In genomic region chr6:15431762-15432495, GRCh38 we compare ENCODE assay signal across 9 cellular contexts.
DNase-seq lines count a peak whose midpoint lies in the region; ATAC-seq, FAIRE-seq and TF ChIP-seq lines count a peak whose summit lies in the region.
"Had no signal": no experiment of that assay in that cellular context is flagged by ENCODE, and none has a peak within 500 bp of the region (broad histone marks: within the 10 kb centered on the region; RNA-seq: fewer than 3 reads in every experiment).

No MANE protein-coding gene starts in this region.

- no peaks in the 10 kb centered on the region for H3K36me3 ChIP-seq in HEK293 (ENCODE audit: control insufficient read depth in 2 of 2, insufficient read depth in 1 of 2, low read length in 2 of 2)
- H3K36me3 ChIP-seq in astrocyte (ENCODE audit: insufficient read depth, low read length), result no peaks in the 10 kb centered on the region
- H3K36me3 ChIP-seq in HepG2 (replicated peaks in 1 of 2; ENCODE audit: control insufficient read depth in 1 of 2, insufficient read depth in 2 of 2, low read length in 2 of 2), result no peaks in the 10 kb centered on the region

- H3K27ac Mint-ChIP-seq in astrocyte (ENCODE audit: unreplicated experiment), result peak overlapping the region; percentile 85

- H3K27ac ChIP-seq in A549 (peak overlapping the region in 1 of 2 experiments; percentile 27; a peak in 3 of 6 replicates), HEK293 (ENCODE audit: extremely low read depth, low read depth, low read length) (no peak overlapping the region; the same call in 1 of the 2 replicates), astrocyte (ENCODE audit: low read depth, low read length) (no peak overlapping the region), HepG2 (ENCODE audit: extremely low read length, insufficient read depth, low read length) (peak overlapping the region; percentile 33)

- H2AFZ ChIP-seq in astrocyte (ENCODE audit: low read depth, low read length) (no peak overlapping the region), HepG2 (ENCODE audit: low read length) (no peak overlapping the region)

- intact Hi-C loops in HepG2 (cut with micrococcal nuclease; ENCODE audit: unreplicated experiment), result loop anchor here (5.0 kb wide), 1 partner anchor 60 kb away; no protein-coding TSS in a partner anchor

- H3K79me2 ChIP-seq in astrocyte (ENCODE audit: insufficient read depth, low read length) (peaks cover 78% of the 10 kb centered on the region), HepG2 (ENCODE audit: insufficient read depth, low read length) (peaks cover 6% of the 10 kb centered on the region)

- CTCF ChIA-PET in A549 (lab: Yijun Ruan, JAX), result interaction anchor here (1.1 to 1.4 kb wide), 2 partner anchors 9 to 12 kb away, joined by 3 read pairs; no protein-coding TSS in a partner anchor
- CTCF ChIA-PET in HEK293 (lab: Yijun Ruan, JAX), result interaction anchor here (0.7 to 3.2 kb wide), 2 partner anchors 10 to 33 kb away, joined by 3 to 19 read pairs; no protein-coding TSS in a partner anchor
- CTCF ChIA-PET in HepG2 (lab: Yijun Ruan, JAX; ENCODE audit: low intra/inter-chr PET ratio, low total read pairs), result no interaction called here

- H3K4me3 ChIP-seq in A549 (no peak overlapping the region), HEK293 (ENCODE audit: low read depth, low read length) (no peak overlapping the region), astrocyte (ENCODE audit: insufficient read depth, low read depth, low read length) (no peak overlapping the region), HepG2 (replicated peaks in 1 of 3; ENCODE audit: insufficient read depth in 1 of 3, low read depth in 2 of 3, low read length in 3 of 3) (peak overlapping the region in 1 of 3 experiments; percentile 2; a peak in 1 of 6 replicates)

- H3K27me3 ChIP-seq in astrocyte (ENCODE audit: insufficient read depth, low read length) (no peaks in the 10 kb centered on the region), HepG2 (ENCODE audit: control insufficient read depth in 1 of 2, insufficient read depth in 2 of 2, low read length in 2 of 2) (no peaks in the 10 kb centered on the region)

- H3K27me3 Mint-ChIP-seq in astrocyte (ENCODE audit: low read depth, unreplicated experiment), result no peaks in the 10 kb centered on the region

- BruUV-seq in HepG2 (replicated peaks; lab: Mats Ljungman, UMichigan), result no TSS peak

- H3K9me3 Mint-ChIP-seq in astrocyte (ENCODE audit: unreplicated experiment), result no peaks in the 10 kb centered on the region

- WGBS in A549 (ENCODE audit: missing lambda C conversion rate), result 62% methylated on average over 10 of the region's 10 CpGs
- WGBS in HepG2 (ENCODE audit: low lambda C conversion rate), result 43% methylated on average over 10 of the region's 10 CpGs

- H4K20me1 ChIP-seq in astrocyte (ENCODE audit: insufficient read depth, low read length) (peaks cover 95% of the 10 kb centered on the region), HepG2 (ENCODE audit: insufficient read depth, low read length) (peaks cover 22% of the 10 kb centered on the region; the same call in 1 of the 2 replicates)

- in situ Hi-C loops in HepG2 (cut with HindIII; ENCODE audit: extremely low pct_ligation_motif_present, low pct_unique_long_range_greater_than_20kb), result no loop called here

- peaks cover 71% of the 10 kb centered on the region for H3K4me1 Mint-ChIP-seq in astrocyte (ENCODE audit: low read depth, unreplicated experiment)

- no peak for TF ChIP-seq EP300 in A549 (IDR thresholded peaks at IDR 0.05)
- TF ChIP-seq EP300 in HepG2 (IDR thresholded peaks at IDR 0.05; ENCODE audit: low read depth in 2 of 2, low read length in 2 of 2), result peak; percentile 35 to 76; a peak in 2 of 4 replicates
- peak; percentile 25; the same call in 1 of the 2 replicates for TF ChIP-seq EP300 in HepG2 (CRISPR knock-in tag; IDR thresholded peaks at IDR 0.05; ENCODE audit: borderline replicate concordance)

- TF ChIP-seq POLR2A in A549 (IDR thresholded peaks at IDR 0.05; ENCODE audit: low read length) (no peak), HepG2 (IDR thresholded peaks at IDR 0.05; ENCODE audit: insufficient read depth in 1 of 2, low read depth in 2 of 2, low read length in 2 of 2) (no peak)

- DNase-seq in A549 (ENCODE audit: low read depth in 1 of 2, low spot score in 1 of 2) (peak in 1 of 2 experiments; percentile 7), astrocyte (ENCODE audit: low read depth) (peak; percentile 74), HepG2 (ENCODE audit: low spot score) (peak; percentile 97), omental fat pad (ENCODE audit: low spot score) (no peak)
- DNase-seq in stimulated activated CD4-positive, alpha-beta T cell treated with anti-CD3 and anti-CD28 coated beads, Interleukin-4, amount 100 ng/mL, for 1 hour, result no peak
- DNase-seq: activated CD4-positive, CD25-positive, alpha-beta regulatory T cell treated with anti-CD3 and anti-CD28 coated beads, Interleukin-2, amount 50 U/mL, for 72 hours had no signal

- H3K4me1 ChIP-seq in A549 (peaks cover 25% of the 10 kb centered on the region; the same call in 2 of the 3 replicates), HEK293 (ENCODE audit: control insufficient read depth, insufficient read depth, low read length) (peaks cover 50% of the 10 kb centered on the region), astrocyte (ENCODE audit: insufficient read depth, low read length) (peaks cover 42% of the 10 kb centered on the region), HepG2 (ENCODE audit: insufficient read depth, low read length) (peaks cover 61% of the 10 kb centered on the region)

- ATAC-seq in A549 (peak; percentile 13 to 40; a peak in 1 of 6 replicates), HepG2 (peak; percentile 91), GM18909 (IDR thresholded peaks at IDR 0.05; ENCODE audit: poor library complexity, unreplicated experiment) (no peak), omental fat pad (ENCODE audit: low FRiP score) (no peak), HG02885 (IDR thresholded peaks at IDR 0.05; ENCODE audit: poor library complexity, unreplicated experiment) (no peak)

- FAIRE-seq in A549 (lab: Jason Lieb, UNC), result no peak
- no peak for FAIRE-seq in astrocyte (lab: Jason Lieb, UNC)
- peak; percentile 94 for FAIRE-seq in HepG2 (lab: Jason Lieb, UNC)

- H3K9ac ChIP-seq in astrocyte (ENCODE audit: low read length) (no peak overlapping the region), HepG2 (ENCODE audit: insufficient read depth, low read depth, low read length) (no peak overlapping the region)

- H3K4me2 ChIP-seq in A549 (peak overlapping the region; percentile 51), astrocyte (ENCODE audit: low read length) (peak overlapping the region; percentile 55), HepG2 (ENCODE audit: low read depth, low read length) (peak overlapping the region; percentile 66)

- TF ChIP-seq RAD21 in A549 (conservative IDR thresholded peaks at IDR 0.05 in 1 of 2, IDR thresholded peaks at IDR 0.05 in 1 of 2), result no peak
- TF ChIP-seq RAD21 in HepG2 (CRISPR knock-in tag; IDR thresholded peaks at IDR 0.05), result no peak

- POLR2A ChIA-PET in A549 (lab: Yijun Ruan, JAX), result no interaction called here
- POLR2A ChIA-PET in HEK293 (lab: Yijun Ruan, JAX), result interaction anchor here (1.4 kb wide), 2 partner anchors 9 to 10 kb away, joined by 3 to 5 read pairs; no protein-coding TSS in a partner anchor
- POLR2A ChIA-PET in HepG2 (lab: Yijun Ruan, JAX), result no interaction called here

- peaks cover 3% of the 10 kb centered on the region for H3K36me3 Mint-ChIP-seq in astrocyte (ENCODE audit: low read depth, unreplicated experiment)

- TF ChIP-seq CTCF in A549 (IDR thresholded peaks at IDR 0.05) (no peak), HEK293 (tag by site-specific recombination; IDR thresholded peaks at IDR 0.05) (no peak), astrocyte (IDR thresholded peaks at IDR 0.05; ENCODE audit: insufficient read depth, low read depth, low read length) (no peak), HepG2 (CRISPR knock-in tag; IDR thresholded peaks at IDR 0.05) (no peak), omental fat pad (IDR thresholded peaks at IDR 0.05) (no peak)

- H3K4me3 Mint-ChIP-seq in astrocyte (ENCODE audit: unreplicated experiment), result peak overlapping the region; percentile 50

- peaks cover 8% of the 10 kb centered on the region; the same call in 1 of the 3 replicates for H3K9me3 ChIP-seq in A549
- H3K9me3 ChIP-seq in HEK293 (ENCODE audit: control insufficient read depth, insufficient read depth, low read depth, low read length), result no peaks in the 10 kb centered on the region
- no peaks in the 10 kb centered on the region for H3K9me3 ChIP-seq in astrocyte (ENCODE audit: insufficient read depth, low read depth, low read length)
- no peaks in the 10 kb centered on the region; the same call in 1 of the 2 replicates for H3K9me3 ChIP-seq in HepG2 (ENCODE audit: low read length)

TF ChIP-seq in A549, 52 proteins besides CTCF, POLR2A, EP300 and RAD21:
- no peak for TF ChIP-seq GATA3 (IDR thresholded peaks at IDR 0.05; ENCODE audit: borderline replicate concordance)
- TF ChIP-seq HOXB5 (CRISPR knock-in tag; IDR thresholded peaks at IDR 0.05), result no peak
- no peak for TF ChIP-seq ESRRA (IDR thresholded peaks at IDR 0.05; ENCODE audit: borderline replicate concordance, low read length)
- TF ChIP-seq ZNF302 (CRISPR knock-in tag; IDR thresholded peaks at IDR 0.05), result no peak
- TF ChIP-seq PHF8 (IDR thresholded peaks at IDR 0.05; ENCODE audit: borderline replicate concordance, low read depth), result no peak
- TF ChIP-seq MYC (IDR thresholded peaks at IDR 0.05; ENCODE audit: borderline replicate concordance, low read length), result no peak

TF ChIP-seq in HEK293, 187 proteins besides CTCF, POLR2A, EP300 and RAD21 (continues in another document):
- TF ChIP-seq ZNF354C (tag by site-specific recombination; IDR thresholded peaks at IDR 0.05; ENCODE audit: borderline replicate concordance, low read depth) (no peak), KLF1 (tag by site-specific recombination; IDR thresholded peaks at IDR 0.05) (peak; percentile 46; the same call in 1 of the 2 replicates), OSR2 (tag by site-specific recombination; IDR thresholded peaks at IDR 0.05) (peak; percentile 89)

TF ChIP-seq in HepG2, 621 proteins besides CTCF, POLR2A, EP300 and RAD21 (continues in another document):
- no peak for TF ChIP-seq FOXK2 (IDR thresholded peaks at IDR 0.05)
- no peak for TF ChIP-seq NBN (conservative IDR thresholded peaks at IDR 0.05)
- no peak for TF ChIP-seq HOXA5 (CRISPR knock-in tag; IDR thresholded peaks at IDR 0.05)
- no peak for TF ChIP-seq RELA (CRISPR knock-in tag; IDR thresholded peaks at IDR 0.05)
- TF ChIP-seq GABPA (IDR thresholded peaks at IDR 0.05; ENCODE audit: low read depth, low read length), result no peak
- TF ChIP-seq GABPA (CRISPR knock-in tag; IDR thresholded peaks at IDR 0.05; ENCODE audit: low read depth), result no peak
- TF ChIP-seq MAF1 (CRISPR knock-in tag; IDR thresholded peaks at IDR 0.05; ENCODE audit: borderline replicate concordance), result no peak

Comparison
In these comparisons a context has a peak if more than half of its experiments do, and no peak if none do; other contexts are left out.
1. ATAC-seq: peak in A549 (2 of 2) and HepG2 (single experiment); none in GM18909 (single experiment), omental fat pad (single experiment) and HG02885 (single experiment).
2. DNase-seq: peak in astrocyte (single experiment) and HepG2 (single experiment); none in stimulated activated CD4-positive, alpha-beta T cell treated with anti-CD3 and anti-CD28 coated beads, Interleukin-4, amount 100 ng/mL, for 1 hour (single experiment) and omental fat pad (single experiment).
3. Peak in every context shown above with its lines, with median percentiles within 50 percentile points of each other: H3K4me2 ChIP-seq.